Comparison of ENCODE assay signal across 1 cellular context in the genomic region with DNA sequence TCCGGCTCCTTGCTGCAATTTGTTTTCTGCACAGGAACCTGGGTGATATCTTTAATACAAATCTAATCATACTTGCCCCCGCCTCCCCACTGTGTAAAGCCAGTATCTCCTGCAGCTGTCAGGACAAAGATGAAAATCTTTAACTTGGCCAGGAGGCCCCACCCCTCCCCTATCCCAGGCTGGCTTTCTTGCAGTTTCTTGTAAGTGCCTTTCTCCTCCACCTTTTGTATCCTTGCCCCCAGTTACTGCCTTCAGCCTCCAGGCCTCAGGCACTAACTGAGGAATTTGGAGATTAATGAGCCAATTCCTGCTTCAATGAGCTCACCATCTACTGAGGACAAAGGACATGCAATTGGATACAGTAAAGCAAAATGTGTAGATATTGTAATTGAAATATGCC.
A peak's percentile ranks its signal among the peaks of the same experiment; 100 is the strongest.
TF ChIP-seq lines count a peak whose summit lies in the region.

No MANE protein-coding gene starts in this region.

TF ChIP-seq in GM23338, 12 proteins besides CTCF, POLR2A, EP300 and RAD21 (continued from another document):
- TF ChIP-seq JUNB (IDR thresholded peaks at IDR 0.05; ENCODE audit: unreplicated experiment) (no peak), POLR2AphosphoS5 (IDR thresholded peaks at IDR 0.05; ENCODE audit: low read depth) (no peak), ZNF114 (CRISPR knock-in tag; IDR thresholded peaks at IDR 0.05) (no peak), NANOG (IDR thresholded peaks at IDR 0.05; ENCODE audit: borderline replicate concordance) (peak; percentile 69; the same call in 1 of the 2 replicates), STAT1 (IDR thresholded peaks at IDR 0.05; ENCODE audit: unreplicated experiment) (no peak)
- TF ChIP-seq, protein P1, sequence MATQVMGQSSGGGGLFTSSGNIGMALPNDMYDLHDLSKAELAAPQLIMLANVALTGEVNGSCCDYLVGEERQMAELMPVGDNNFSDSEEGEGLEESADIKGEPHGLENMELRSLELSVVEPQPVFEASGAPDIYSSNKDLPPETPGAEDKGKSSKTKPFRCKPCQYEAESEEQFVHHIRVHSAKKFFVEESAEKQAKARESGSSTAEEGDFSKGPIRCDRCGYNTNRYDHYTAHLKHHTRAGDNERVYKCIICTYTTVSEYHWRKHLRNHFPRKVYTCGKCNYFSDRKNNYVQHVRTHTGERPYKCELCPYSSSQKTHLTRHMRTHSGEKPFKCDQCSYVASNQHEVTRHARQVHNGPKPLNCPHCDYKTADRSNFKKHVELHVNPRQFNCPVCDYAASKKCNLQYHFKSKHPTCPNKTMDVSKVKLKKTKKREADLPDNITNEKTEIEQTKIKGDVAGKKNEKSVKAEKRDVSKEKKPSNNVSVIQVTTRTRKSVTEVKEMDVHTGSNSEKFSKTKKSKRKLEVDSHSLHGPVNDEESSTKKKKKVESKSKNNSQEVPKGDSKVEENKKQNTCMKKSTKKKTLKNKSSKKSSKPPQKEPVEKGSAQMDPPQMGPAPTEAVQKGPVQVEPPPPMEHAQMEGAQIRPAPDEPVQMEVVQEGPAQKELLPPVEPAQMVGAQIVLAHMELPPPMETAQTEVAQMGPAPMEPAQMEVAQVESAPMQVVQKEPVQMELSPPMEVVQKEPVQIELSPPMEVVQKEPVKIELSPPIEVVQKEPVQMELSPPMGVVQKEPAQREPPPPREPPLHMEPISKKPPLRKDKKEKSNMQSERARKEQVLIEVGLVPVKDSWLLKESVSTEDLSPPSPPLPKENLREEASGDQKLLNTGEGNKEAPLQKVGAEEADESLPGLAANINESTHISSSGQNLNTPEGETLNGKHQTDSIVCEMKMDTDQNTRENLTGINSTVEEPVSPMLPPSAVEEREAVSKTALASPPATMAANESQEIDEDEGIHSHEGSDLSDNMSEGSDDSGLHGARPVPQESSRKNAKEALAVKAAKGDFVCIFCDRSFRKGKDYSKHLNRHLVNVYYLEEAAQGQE (IDR thresholded peaks at IDR 0.05; ENCODE audit: unreplicated experiment) = no peak
TF ChIP-seq in GM23338: peak in this region for 2.
